34 cellular contexts compared by ENCODE assay signal in the genomic region with DNA sequence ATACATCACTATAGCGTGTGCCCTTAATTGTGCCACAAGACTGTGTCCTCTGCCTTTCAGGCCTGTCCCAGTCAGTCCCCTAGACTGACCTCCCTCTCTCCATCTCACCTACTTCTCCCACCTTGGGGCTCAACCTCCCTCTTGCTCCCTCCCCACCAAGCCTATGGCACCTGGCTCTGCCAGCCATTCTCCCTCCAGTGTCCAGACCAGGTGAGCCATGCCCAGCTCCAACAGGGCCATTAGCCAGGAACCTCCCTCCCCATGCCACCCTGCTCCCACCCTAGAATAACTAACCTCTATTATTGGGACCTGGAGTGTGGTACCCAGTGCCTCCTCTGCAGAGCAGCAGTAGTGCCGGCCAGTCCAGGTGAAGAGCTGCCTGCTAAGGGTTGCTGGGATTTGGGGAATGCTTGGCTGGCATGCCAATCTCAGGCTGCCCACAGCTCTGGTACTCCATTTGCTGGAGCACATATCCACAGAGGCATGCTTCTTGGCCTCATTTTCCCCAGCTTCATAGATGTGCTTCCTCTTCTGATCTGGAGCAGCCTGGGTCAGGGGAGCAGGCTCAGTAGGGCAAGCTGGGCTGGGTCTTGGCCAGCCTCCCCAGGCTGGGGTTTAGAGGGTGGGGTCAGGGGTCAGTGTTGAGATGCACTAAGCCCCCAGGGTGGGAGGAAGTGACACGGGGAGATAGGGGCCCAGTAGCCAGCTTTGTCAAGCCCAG. TPM values are rescaled to one million over a fixed set of nuclear protein-coding genes. Genes with fewer than 3 reads are reported as not detected.
"Had no signal": no experiment of that assay in that cellular context is flagged by ENCODE, and none has a peak within 500 bp of the region (broad histone marks: within the 10 kb centered on the region; RNA-seq: fewer than 3 reads in every experiment).

No MANE protein-coding gene starts in this region.

- H3K9me3 Mint-ChIP-seq: activated CD4-positive, alpha-beta T cell treated with anti-CD3 and anti-CD28 coated beads, Interleukin-2, amount 10 ng/mL, durations not matched to agents 24 days and 14 days; activated naive CD8-positive, alpha-beta T cell treated with anti-CD3 and anti-CD28 coated beads for 36 hours; activated T-cell treated with anti-CD3 and anti-CD28 coated beads, Interleukin-2, amount 50 U/mL, for 4 hours; activated T-helper 17 cell treated with anti-CD3 and anti-CD28 coated beads, Interleukin-2, amount 50 U/mL, for 72 hours; T-cell had no signal

- H3K27me3 Mint-ChIP-seq: activated naive CD8-positive, alpha-beta T cell treated with anti-CD3 and anti-CD28 coated beads for 36 hours; activated T-helper 17 cell treated with anti-CD3 and anti-CD28 coated beads, Interleukin-2, amount 50 U/mL, for 72 hours; T-cell; T-helper 17 cell had no signal

- H3K27ac ChIP-seq: brain microvascular endothelial cell, RWPE1 had no signal

- H3K4me3 Mint-ChIP-seq: activated CD4-positive, alpha-beta T cell treated with anti-CD3 and anti-CD28 coated beads, Interleukin-2, amount 10 ng/mL, durations not matched to agents 24 days and 14 days; activated naive CD8-positive, alpha-beta T cell treated with anti-CD3 and anti-CD28 coated beads for 36 hours; activated T-cell treated with anti-CD3 and anti-CD28 coated beads, Interleukin-2, amount 50 U/mL, for 4 hours; activated T-helper 17 cell treated with anti-CD3 and anti-CD28 coated beads, Interleukin-2, amount 50 U/mL, for 72 hours; T-cell; T-helper 17 cell had no signal

- H3K36me3 ChIP-seq: brain microvascular endothelial cell had no signal

- DNase-seq: activated CD4-positive, alpha-beta T cell treated with anti-CD3 and anti-CD28 coated beads, Interleukin-2, amount 50 U/mL, for 4 hours; activated CD8-positive, alpha-beta memory T cell treated with anti-CD3 and anti-CD28 coated beads, Interleukin-2, amount 50 U/mL, for 4 hours; activated effector memory CD4-positive, alpha-beta T cell treated with anti-CD3 and anti-CD28 coated beads, Interleukin-2, amount 50 U/mL, for 16 hours; activated naive CD4-positive, alpha-beta T cell; activated naive CD4-positive, alpha-beta T cell treated with anti-CD3 and anti-CD28 coated beads, Interleukin-2, amount 50 U/mL, for 16 hours; activated naive CD8-positive, alpha-beta T cell treated with anti-CD3 and anti-CD28 coated beads for 36 hours; activated T-cell treated with anti-CD3 and anti-CD28 coated beads for 4 hours; activated T-cell treated with anti-CD3 and anti-CD28 coated beads, Interleukin-2, amount 50 U/mL, for 4 hours; amniotic stem cell; aorta; brain microvascular endothelial cell; central memory CD4-positive, alpha-beta T cell; NCI-H1092 treated with DMSO at 0.1 percent for 48 hours; NCI-H1417; NCI-H146; NCI-H187; NCI-H2029 treated with DMSO at 0.1 percent for 48 hours; NCI-H2107; NCI-H2171; NCI-H510A; NCI-H526; NCI-H748 treated with DMSO at 0.1 percent for 48 hours; NK-92 treated with Interleukin-12 subunit alpha and Interleukin-12 subunit beta, amount 100 ng/mL, for 24 hours; PC-3; SIG-M5; T-helper 17 cell; T1000 had no signal

- H3K27ac Mint-ChIP-seq: activated CD4-positive, alpha-beta T cell treated with anti-CD3 and anti-CD28 coated beads, Interleukin-2, amount 10 ng/mL, durations not matched to agents 24 days and 14 days; activated naive CD8-positive, alpha-beta T cell treated with anti-CD3 and anti-CD28 coated beads for 36 hours; activated T-helper 17 cell treated with anti-CD3 and anti-CD28 coated beads, Interleukin-2, amount 50 U/mL, for 72 hours; T-helper 17 cell had no signal

- H3K27me3 ChIP-seq: brain microvascular endothelial cell had no signal

- H3K4me1 Mint-ChIP-seq: activated T-helper 17 cell treated with anti-CD3 and anti-CD28 coated beads, Interleukin-2, amount 50 U/mL, for 72 hours had no signal

- ATAC-seq: activated T-cell treated with anti-CD3 and anti-CD28 coated beads, Interleukin-2, amount 50 U/mL, for 4 hours; activated T-helper 17 cell treated with anti-CD3 and anti-CD28 coated beads, Interleukin-2, amount 50 U/mL, for 72 hours; Right ventricle myocardium inferior; SK-N-SH treated with all-trans-retinoic acid at 6 μM for 48 hours; T-cell; T-helper 17 cell had no signal

- H3K36me3 Mint-ChIP-seq: activated naive CD8-positive, alpha-beta T cell treated with anti-CD3 and anti-CD28 coated beads for 36 hours; T-cell had no signal

RNA-seq across cellular contexts. Expression of a gene that starts 38.8 kb away (rescaled TPM):
- total RNA-seq: activated T-helper 17 cell treated with anti-CD3 and anti-CD28 coated beads, Interleukin-2, amount 50 U/mL, for 72 hours; SK-MEL-5 had no signal
